ENCODE assay signal across 9 cellular contexts in genomic region chr18:63949068-63949737, GRCh38. TPM values are rescaled to one million over a fixed set of nuclear protein-coding genes. Genes with fewer than 3 reads are reported as not detected.
DNase-seq lines count a peak whose midpoint lies in the region; ATAC-seq and TF ChIP-seq lines count a peak whose summit lies in the region.
"Had no signal": no experiment of that assay in that cellular context is flagged by ENCODE, and none has a peak within 500 bp of the region (broad histone marks: within the 10 kb centered on the region; RNA-seq: fewer than 3 reads in every experiment).

Gene HMSD (plus strand): TSS chr18:63949301. CDS start chr18:63953456, 4,155 bp downstream.

- H2AK5ac ChIP-seq in IMR-90 (ENCODE audit: low read depth, low read length) = no peak within 1 kb of the TSS

- no peak within 1 kb of the TSS; a peak in 1 of 4 replicates for H4K8ac ChIP-seq in IMR-90 (ENCODE audit: low read depth in 2 of 2, low read length in 2 of 2)

- no peaks in the 10 kb centered on the region for H3K9me1 ChIP-seq in IMR-90 (ENCODE audit: insufficient read depth, low read length)

- H3K56ac ChIP-seq in IMR-90 (ENCODE audit: extremely low read depth, insufficient read depth, low read length) = no peak within 1 kb of the TSS

- POLR2A ChIA-PET in IMR-90 (lab: Charles Lee; ENCODE audit: unreplicated experiment) = no interaction called here

- H3K27me3 ChIP-seq in GM06990 (replicated peaks; ENCODE audit: control insufficient read depth, insufficient read depth, low read length) (no peaks in the 10 kb centered on the region), IMR-90 (ENCODE audit: control insufficient read depth, insufficient read depth, low read length) (peaks cover 2% of the 10 kb centered on the region; the same call in 1 of the 2 replicates), left lung (peaks cover 0 to 4% of the 10 kb centered on the region in 2 donors)

- H3K36me3 ChIP-seq in GM06990 (ENCODE audit: control insufficient read depth, insufficient read depth, low read length) (peaks cover 5% of the 10 kb centered on the region), IMR-90 (ENCODE audit: control insufficient read depth, insufficient read depth, low read length) (no peaks in the 10 kb centered on the region), left lung (no peaks in the 10 kb centered on the region)

- no peak within 1 kb of the TSS for H3K14ac ChIP-seq in IMR-90 (replicated peaks; ENCODE audit: low read depth, low read length)

- BruUV-seq in IMR-90 (replicated peaks; lab: Mats Ljungman, UMichigan) = no TSS peak

- no peak within 1 kb of the TSS for H3K23ac ChIP-seq in IMR-90 (ENCODE audit: low read depth, low read length)

- 0 out of 2 replicates have a peak within 1 kb of the TSS, but pooled peaks have one; percentile 12 for H2BK20ac ChIP-seq in IMR-90 (ENCODE audit: low read depth, low read length)

- peaks cover 11% of the 10 kb centered on the region for H3K27me3 Mint-ChIP-seq in T-helper 17 cell

- ATAC-seq in GM21529 (IDR thresholded peaks at IDR 0.05; ENCODE audit: unreplicated experiment) (peak; percentile 91), IMR-90 (ENCODE audit: low read depth) (peak; percentile 87), T-helper 17 cell (peak; percentile 98), left lung (peak; percentile 100)

- no peak within 1 kb of the TSS for H4K91ac ChIP-seq in IMR-90 (ENCODE audit: insufficient read depth, low read depth, low read length)

- in situ Hi-C loops in IMR-90 (cut with MboI; ENCODE audit: low sequenced_read_pairs) = no loop called here

- peak within 1 kb of the TSS; percentile 72 for H3K4me3 Mint-ChIP-seq in T-helper 17 cell

- peak within 1 kb of the TSS; percentile 80 for H3K4me2 ChIP-seq in IMR-90 (ENCODE audit: low read depth, low read length)

- H3K4me1 Mint-ChIP-seq in T-helper 17 cell = peaks cover 19% of the 10 kb centered on the region

- H3K4me3 ChIP-seq in GM06990 (replicated peaks; ENCODE audit: low read depth, low read length) (peak within 1 kb of the TSS; percentile 89), IMR-90 (ENCODE audit: insufficient read depth, low read depth, low read length) (no peak within 1 kb of the TSS), left lung (peak within 1 kb of the TSS; percentile 19 to 32)

- H3K9me3 ChIP-seq in IMR-90 (ENCODE audit: control insufficient read depth, insufficient read depth, low read length) (no peaks in the 10 kb centered on the region), T-helper 17 cell (ENCODE audit: control insufficient read depth, low read length, poor library complexity, severe bottlenecking) (no peaks in the 10 kb centered on the region), left lung (no peaks in the 10 kb centered on the region)

- no peaks in the 10 kb centered on the region for H4K20me1 ChIP-seq in IMR-90 (ENCODE audit: insufficient read depth, low read length)

- H2BK5ac ChIP-seq in IMR-90 (ENCODE audit: low read depth, low read length, poor library complexity, severe bottlenecking) = no peak within 1 kb of the TSS

- H4K5ac ChIP-seq in IMR-90 (ENCODE audit: low read depth, low read length) = no peak within 1 kb of the TSS

- H2BK15ac ChIP-seq in IMR-90 (ENCODE audit: low read depth, low read length) = no peak within 1 kb of the TSS

- intact Hi-C loops in IMR-90 (cut with micrococcal nuclease) = no loop called here
- intact Hi-C loops in left lung (cut with DNase I) = no loop called here

- 12% methylated on average over 5 of the region's 35 CpGs; no CpG with 5 or more reads in 1 of the 2 experiments for WGBS in IMR-90 (ENCODE audit: extremely low coverage in 2 of 2, insufficient read length in 1 of 2), 2 experiments

- H2BK120ac ChIP-seq in IMR-90 (ENCODE audit: low read depth, low read length) = no peak within 1 kb of the TSS

- no peak for TF ChIP-seq RAD21 in IMR-90 (IDR thresholded peaks at IDR 0.05; ENCODE audit: low read length)

- H3K27ac ChIP-seq in IMR-90 (ENCODE audit: insufficient read depth, low read length) (no peak within 1 kb of the TSS), caudate nucleus (ENCODE audit: low read depth, low read length) (peak within 1 kb of the TSS; percentile 67), left lung (peak within 1 kb of the TSS in 1 of 2 donors; percentile 33)

- TF ChIP-seq POLR2A in IMR-90 (IDR thresholded peaks at IDR 0.05; ENCODE audit: low read depth, low read length) = no peak

- peak within 1 kb of the TSS; percentile 70 for H2AK9ac ChIP-seq in IMR-90 (replicated peaks; ENCODE audit: low read depth, low read length, poor library complexity)

- CTCF ChIA-PET in IMR-90 (lab: Yijun Ruan, JAX) = interaction anchor here (1.4 kb wide), 1 partner anchor 45 kb away, joined by 4 read pairs; no protein-coding TSS in a partner anchor

- peak within 1 kb of the TSS; percentile 89 for H2AFZ ChIP-seq in IMR-90 (replicated peaks; ENCODE audit: low read length, poor library complexity)

- H3K4ac ChIP-seq in IMR-90 (ENCODE audit: low read depth, low read length) = no peak within 1 kb of the TSS

- H3K27ac Mint-ChIP-seq in T-helper 17 cell = peak within 1 kb of the TSS; percentile 37

- H3K4me1 ChIP-seq in IMR-90 (ENCODE audit: control insufficient read depth, insufficient read depth, low read length) = no peaks in the 10 kb centered on the region
- H3K4me1 ChIP-seq in left lung = peaks cover 7 to 12% of the 10 kb centered on the region in 2 donors

- H3K18ac ChIP-seq in IMR-90 (ENCODE audit: low read depth, low read length) = no peak within 1 kb of the TSS

- peaks cover under 1% of the 10 kb centered on the region for H3K36me3 Mint-ChIP-seq in T-helper 17 cell (ENCODE audit: low read depth)

- dilution Hi-C loops in IMR-90 (cut with HindIII; ENCODE audit: low sequenced_read_pairs, unreplicated experiment) = no loop called here

- no peak within 1 kb of the TSS for H3K9ac ChIP-seq in IMR-90 (ENCODE audit: low read depth, low read length)

- H3K79me1 ChIP-seq in IMR-90 (ENCODE audit: low read depth in 1 of 2, low read length in 2 of 2) = no peaks in the 10 kb centered on the region

- TF ChIP-seq CTCF in GM06990 (IDR thresholded peaks at IDR 0.05; ENCODE audit: insufficient read depth, low read length, poor library complexity, severe bottlenecking) (peak; percentile 68), IMR-90 (conservative IDR thresholded peaks at IDR 0.05; ENCODE audit: low read depth, low read length) (0 out of 2 replicates have a peak, but pooled peaks have one; percentile 17), left lung (IDR thresholded peaks at IDR 0.05) (peak; percentile 25 to 45)

- DNase-seq in GM06990 (ENCODE audit: extremely low read depth, insufficient read length) (peak; percentile 89), IMR-90 (no peak), T-helper 17 cell (peak; percentile 30 to 60 (median 58)), caudate nucleus (lab: John Stamatoyannopoulos, UW) (peak in 43 of 61 donors; percentile 6 to 64 (median 28)), left lung (peak; percentile 78 to 95), SW 1271 (lab: John Stamatoyannopoulos, UW) (no peak)
- peak; percentile 43 to 47 (median 44) for DNase-seq in stimulated activated CD4-positive, alpha-beta T cell treated with anti-CD3 and anti-CD28 coated beads, TNF-alpha, amount 100 ng/mL, for 48 hours (ENCODE audit: low read depth in 3 of 3)

TF ChIP-seq in IMR-90, 13 proteins besides CTCF, POLR2A, EP300 and RAD21:
- TF ChIP-seq BHLHE40 (IDR thresholded peaks at IDR 0.05; ENCODE audit: low read depth, low read length) (no peak), CEBPB (IDR thresholded peaks at IDR 0.05; ENCODE audit: low read depth, low read length) (no peak), MAZ (IDR thresholded peaks at IDR 0.05; ENCODE audit: borderline replicate concordance, low read depth, low read length) (no peak), RCOR1 (IDR thresholded peaks at IDR 0.05; ENCODE audit: insufficient replicate concordance, low read length) (no peak), SMC3 (IDR thresholded peaks at IDR 0.05; ENCODE audit: low read depth, low read length) (no peak)
TF ChIP-seq in IMR-90: peak in this region for 0.

RNA-seq across cellular contexts. Expression of gene HMSD, which starts in this region (rescaled TPM):
- total RNA-seq in IMR-90 (2012; rRNA removed) (0.28 and 0.36 TPM in 2 replicates), T-helper 17 cell (not detected), left lung (10 to 100 TPM in 1 of 2 donors, 1 to 10 TPM in 1; 4.7 to 10.8 TPM)
- polyA plus RNA-seq in IMR-90 (2012; rRNA removed) = 0.17 and 0.19 TPM in 2 replicates
- 0.03 and 0.22 TPM in 2 replicates for polyA plus RNA-seq in IMR-90 (2012; cell fraction: cytosol; rRNA removed)
- 0.10 and 0.75 TPM in 2 replicates for polyA plus RNA-seq in IMR-90 (2012; cell fraction: nucleus; rRNA removed; ENCODE audit: low replicate concordance)
- total RNA-seq: dermis microvascular lymphatic vessel endothelial cell had no signal

Comparison
In these comparisons a context has a peak if more than half of its experiments do, and no peak if none do; other contexts are left out.
1. Peak in ATAC-seq and H3K4me2 ChIP-seq in IMR-90; RNA of the gene not detected or under 1 TPM.
2. Peak in DNase-seq and ATAC-seq in T-helper 17 cell; RNA of the gene not detected or under 1 TPM.
3. DNase-seq: peak in GM06990 (single experiment), caudate nucleus (43 of 61), left lung (2 of 2) and stimulated activated CD4-positive, alpha-beta T cell treated with anti-CD3 and anti-CD28 coated beads, TNF-alpha, amount 100 ng/mL, for 48 hours (3 of 3); none in IMR-90 (single experiment) and SW 1271 (0 of 2).
4. CTCF ChIP-seq: peak in every context shown above with its lines; median percentile 68 in GM06990; 35 in left lung; 17 in IMR-90.
5. Peak in every context shown above with its lines, with median percentiles within 50 percentile points of each other: ATAC-seq.